In the genomic region with DNA sequence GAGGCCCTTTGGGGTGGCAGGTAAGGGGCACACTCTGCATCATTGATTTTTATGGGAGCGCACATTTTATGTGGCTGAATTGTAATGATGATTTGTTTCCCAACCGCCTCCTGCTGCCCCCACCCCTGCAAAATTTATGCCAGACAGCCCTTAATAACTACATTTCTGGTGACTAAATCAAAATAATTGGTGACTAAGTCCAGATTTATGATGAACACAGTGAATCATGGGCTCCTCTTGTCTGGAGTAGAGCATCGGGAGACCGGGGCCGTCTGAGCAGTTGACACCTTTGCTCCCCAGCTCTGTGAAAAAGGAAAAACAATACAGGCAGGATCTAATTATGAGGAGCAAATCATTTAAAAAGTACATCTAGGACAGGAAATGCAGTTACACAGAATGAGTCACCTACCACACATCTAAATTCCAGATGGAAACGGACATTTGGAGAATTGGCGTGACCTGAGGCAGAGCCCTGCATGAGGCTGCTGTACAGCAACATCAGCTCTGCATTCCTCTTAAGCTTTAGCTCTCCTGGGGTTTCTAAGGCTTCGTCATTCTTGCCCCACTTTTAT, we compare ENCODE assay signal across 1 cellular context.
A peak's percentile ranks its signal among the peaks of the same experiment; 100 is the strongest.
TF ChIP-seq lines count a peak whose summit lies in the region.

No MANE protein-coding gene starts in this region.

TF ChIP-seq in SK-N-SH treated with all-trans-retinoic acid at 6 μM for 48 hours, 23 proteins besides CTCF, POLR2A, EP300 and RAD21 (continued from another document):
- TF ChIP-seq, protein P1, sequence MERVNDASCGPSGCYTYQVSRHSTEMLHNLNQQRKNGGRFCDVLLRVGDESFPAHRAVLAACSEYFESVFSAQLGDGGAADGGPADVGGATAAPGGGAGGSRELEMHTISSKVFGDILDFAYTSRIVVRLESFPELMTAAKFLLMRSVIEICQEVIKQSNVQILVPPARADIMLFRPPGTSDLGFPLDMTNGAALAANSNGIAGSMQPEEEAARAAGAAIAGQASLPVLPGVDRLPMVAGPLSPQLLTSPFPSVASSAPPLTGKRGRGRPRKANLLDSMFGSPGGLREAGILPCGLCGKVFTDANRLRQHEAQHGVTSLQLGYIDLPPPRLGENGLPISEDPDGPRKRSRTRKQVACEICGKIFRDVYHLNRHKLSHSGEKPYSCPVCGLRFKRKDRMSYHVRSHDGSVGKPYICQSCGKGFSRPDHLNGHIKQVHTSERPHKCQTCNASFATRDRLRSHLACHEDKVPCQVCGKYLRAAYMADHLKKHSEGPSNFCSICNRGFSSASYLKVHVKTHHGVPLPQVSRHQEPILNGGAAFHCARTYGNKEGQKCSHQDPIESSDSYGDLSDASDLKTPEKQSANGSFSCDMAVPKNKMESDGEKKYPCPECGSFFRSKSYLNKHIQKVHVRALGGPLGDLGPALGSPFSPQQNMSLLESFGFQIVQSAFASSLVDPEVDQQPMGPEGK (CRISPR knock-in tag; IDR thresholded peaks at IDR 0.05; ENCODE audit: borderline replicate concordance) = peak; percentile 99
- TF ChIP-seq, protein P2, sequence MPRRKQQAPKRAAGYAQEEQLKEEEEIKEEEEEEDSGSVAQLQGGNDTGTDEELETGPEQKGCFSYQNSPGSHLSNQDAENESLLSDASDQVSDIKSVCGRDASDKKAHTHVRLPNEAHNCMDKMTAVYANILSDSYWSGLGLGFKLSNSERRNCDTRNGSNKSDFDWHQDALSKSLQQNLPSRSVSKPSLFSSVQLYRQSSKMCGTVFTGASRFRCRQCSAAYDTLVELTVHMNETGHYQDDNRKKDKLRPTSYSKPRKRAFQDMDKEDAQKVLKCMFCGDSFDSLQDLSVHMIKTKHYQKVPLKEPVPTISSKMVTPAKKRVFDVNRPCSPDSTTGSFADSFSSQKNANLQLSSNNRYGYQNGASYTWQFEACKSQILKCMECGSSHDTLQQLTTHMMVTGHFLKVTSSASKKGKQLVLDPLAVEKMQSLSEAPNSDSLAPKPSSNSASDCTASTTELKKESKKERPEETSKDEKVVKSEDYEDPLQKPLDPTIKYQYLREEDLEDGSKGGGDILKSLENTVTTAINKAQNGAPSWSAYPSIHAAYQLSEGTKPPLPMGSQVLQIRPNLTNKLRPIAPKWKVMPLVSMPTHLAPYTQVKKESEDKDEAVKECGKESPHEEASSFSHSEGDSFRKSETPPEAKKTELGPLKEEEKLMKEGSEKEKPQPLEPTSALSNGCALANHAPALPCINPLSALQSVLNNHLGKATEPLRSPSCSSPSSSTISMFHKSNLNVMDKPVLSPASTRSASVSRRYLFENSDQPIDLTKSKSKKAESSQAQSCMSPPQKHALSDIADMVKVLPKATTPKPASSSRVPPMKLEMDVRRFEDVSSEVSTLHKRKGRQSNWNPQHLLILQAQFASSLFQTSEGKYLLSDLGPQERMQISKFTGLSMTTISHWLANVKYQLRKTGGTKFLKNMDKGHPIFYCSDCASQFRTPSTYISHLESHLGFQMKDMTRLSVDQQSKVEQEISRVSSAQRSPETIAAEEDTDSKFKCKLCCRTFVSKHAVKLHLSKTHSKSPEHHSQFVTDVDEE (CRISPR knock-in tag; IDR thresholded peaks at IDR 0.05) = no peak
- TF ChIP-seq ZNF70 (CRISPR knock-in tag; IDR thresholded peaks at IDR 0.05) = no peak
TF ChIP-seq in SK-N-SH treated with all-trans-retinoic acid at 6 μM for 48 hours: peak in this region for 8.
